Comparison of ENCODE assay signal across 20 cellular contexts in genomic region chr17:6667516-6667915, GRCh38. TPM values are rescaled to one million over a fixed set of nuclear protein-coding genes. Genes with fewer than 3 reads are reported as not detected.
DNase-seq lines count a peak whose midpoint lies in the region; ATAC-seq and TF ChIP-seq lines count a peak whose summit lies in the region.
"Had no signal": no experiment of that assay in that cellular context is flagged by ENCODE, and none has a peak within 500 bp of the region (broad histone marks: within the 10 kb centered on the region; RNA-seq: fewer than 3 reads in every experiment).

No MANE protein-coding gene starts in this region.

- H3K27me3 ChIP-seq in foreskin keratinocyte: no peaks in the 10 kb centered on the region
- H3K27me3 ChIP-seq: MG63 had no signal

- DNase-seq in GM10248 (ENCODE audit: extremely low spot score): peak; percentile 4
- peak; percentile 17 for DNase-seq in NB4 (ENCODE audit: low read depth)
- no peak for DNase-seq in foreskin keratinocyte
- no peak for DNase-seq in stimulated activated naive CD8-positive, alpha-beta T cell treated with anti-CD3 and anti-CD28 coated beads, Interleukin-15, Interleukin-2, amounts not matched to agents 100 U/mL and 50 U/mL, for 24 hours
- no peak for DNase-seq in effector memory CD8-positive, alpha-beta T cell
- no peak for DNase-seq in medulla oblongata (ENCODE audit: extremely low spot score)
- DNase-seq: CD4-positive, alpha-beta memory T cell; DND-41; Kasumi-1; MG63; NCI-H1048; NCI-H1417 treated with DMSO at 0.1 percent for 48 hours; NCI-H187; NCI-H446; NCI-H526; OCI-M1; Right ventricle myocardium superior had no signal

- H3K27ac Mint-ChIP-seq in effector memory CD8-positive, alpha-beta T cell: no peak overlapping the region

- H3K4me1 ChIP-seq in foreskin keratinocyte: peaks cover 29% of the 10 kb centered on the region

- peak overlapping the region; percentile 63 for H3K27ac ChIP-seq in foreskin keratinocyte

- no peak overlapping the region for H3K4me3 ChIP-seq in NB4 (ENCODE audit: low read depth, low read length)
- H3K4me3 ChIP-seq: MG63 had no signal

- CTCF ChIA-PET in GM10248 (lab: Yijun Ruan, JAX): interaction anchor here (1.2 to 2.4 kb wide), 3 partner anchors 10 to 198 kb away, joined by 3 to 26 read pairs (median 15); no protein-coding TSS in a partner anchor

- H3K9me3 Mint-ChIP-seq in effector memory CD8-positive, alpha-beta T cell: no peaks in the 10 kb centered on the region

- peaks cover 3 to 7% of the 10 kb centered on the region in 2 donors for H3K4me1 Mint-ChIP-seq in effector memory CD8-positive, alpha-beta T cell (ENCODE audit: low read depth in 2 of 2)

- H3K36me3 Mint-ChIP-seq in effector memory CD8-positive, alpha-beta T cell (ENCODE audit: insufficient read depth): no peaks in the 10 kb centered on the region

- H3K4me3 Mint-ChIP-seq in effector memory CD8-positive, alpha-beta T cell: no peak overlapping the region

- no peak for TF ChIP-seq CTCF in GM10248 (IDR thresholded peaks at IDR 0.05; ENCODE audit: control extremely low read depth, extremely low read depth, low read depth, missing control alignments)
- TF ChIP-seq CTCF in NB4 (IDR thresholded peaks at IDR 0.05; ENCODE audit: low read depth, low read length): no peak
- no peak for TF ChIP-seq CTCF in foreskin keratinocyte (conservative IDR thresholded peaks at IDR 0.05)

- ATAC-seq in foreskin keratinocyte (no peak), GM21447 (IDR thresholded peaks at IDR 0.05; ENCODE audit: unreplicated experiment) (no peak)
- ATAC-seq in stimulated activated naive CD8-positive, alpha-beta T cell treated with anti-CD3 and anti-CD28 coated beads, Interleukin-15, Interleukin-2, amounts not matched to agents 100 U/mL and 50 U/mL, for 24 hours: peak; percentile 55
- no peak for ATAC-seq in effector memory CD8-positive, alpha-beta T cell (replicated peaks)

- H3K27me3 Mint-ChIP-seq in effector memory CD8-positive, alpha-beta T cell: no peaks in the 10 kb centered on the region
- H3K27me3 Mint-ChIP-seq: CD4-positive, alpha-beta memory T cell had no signal

- no peak for TF ChIP-seq POLR2A in NB4 (IDR thresholded peaks at IDR 0.05; ENCODE audit: extremely low read depth, insufficient read length)

- POLR2A ChIA-PET in GM10248 (lab: Yijun Ruan, JAX): no interaction called here

RNA-seq across cellular contexts. Expression of gene C17orf100, which starts 16.0 kb away (rescaled TPM):
- total RNA-seq in foreskin keratinocyte: 0.88 and 1.2 TPM in 2 replicates
- 1.1 and 1.4 TPM in 2 replicates for polyA plus RNA-seq in foreskin keratinocyte

RNA-seq across cellular contexts. Expression of gene MED31, which starts 16.1 kb away (rescaled TPM):
- total RNA-seq in foreskin keratinocyte: 30.5 and 34.6 TPM in 2 replicates
- 49.2 TPM in 2 replicates for polyA plus RNA-seq in foreskin keratinocyte

RNA-seq across cellular contexts. Expression of gene TXNDC17, which starts 26.7 kb away (rescaled TPM):
- 344 TPM in 2 replicates for total RNA-seq in foreskin keratinocyte
- polyA plus RNA-seq in foreskin keratinocyte: 611 and 639 TPM in 2 replicates

RNA-seq across cellular contexts. Expression of gene KIAA0753, which starts 27.0 kb away (rescaled TPM):
- 16.6 and 18.6 TPM in 2 replicates for total RNA-seq in foreskin keratinocyte
- 4.1 and 4.5 TPM in 2 replicates for polyA plus RNA-seq in foreskin keratinocyte

RNA-seq across cellular contexts. Expression of gene SLC13A5, which starts 45.7 kb away (rescaled TPM):
- 0.74 and 1.4 TPM in 2 replicates for total RNA-seq in foreskin keratinocyte
- 0.75 and 1.4 TPM in 2 replicates for polyA plus RNA-seq in foreskin keratinocyte
- total RNA-seq: A673; CD4-positive, alpha-beta memory T cell; Right ventricle myocardium superior had no signal
- polyA plus RNA-seq: BJ; CD4-positive, alpha-beta memory T cell had no signal

Comparison
In these comparisons a context has a peak if more than half of its experiments do, and no peak if none do; other contexts are left out.
1. DNase-seq: peak in GM10248 (single experiment) and NB4 (single experiment); none in foreskin keratinocyte (0 of 2), stimulated activated naive CD8-positive, alpha-beta T cell treated with anti-CD3 and anti-CD28 coated beads, Interleukin-15, Interleukin-2, amounts not matched to agents 100 U/mL and 50 U/mL, for 24 hours (single experiment), effector memory CD8-positive, alpha-beta T cell (0 of 3) and medulla oblongata (single experiment).